ENCODE assay signal across 1 cellular context in the genomic region with DNA sequence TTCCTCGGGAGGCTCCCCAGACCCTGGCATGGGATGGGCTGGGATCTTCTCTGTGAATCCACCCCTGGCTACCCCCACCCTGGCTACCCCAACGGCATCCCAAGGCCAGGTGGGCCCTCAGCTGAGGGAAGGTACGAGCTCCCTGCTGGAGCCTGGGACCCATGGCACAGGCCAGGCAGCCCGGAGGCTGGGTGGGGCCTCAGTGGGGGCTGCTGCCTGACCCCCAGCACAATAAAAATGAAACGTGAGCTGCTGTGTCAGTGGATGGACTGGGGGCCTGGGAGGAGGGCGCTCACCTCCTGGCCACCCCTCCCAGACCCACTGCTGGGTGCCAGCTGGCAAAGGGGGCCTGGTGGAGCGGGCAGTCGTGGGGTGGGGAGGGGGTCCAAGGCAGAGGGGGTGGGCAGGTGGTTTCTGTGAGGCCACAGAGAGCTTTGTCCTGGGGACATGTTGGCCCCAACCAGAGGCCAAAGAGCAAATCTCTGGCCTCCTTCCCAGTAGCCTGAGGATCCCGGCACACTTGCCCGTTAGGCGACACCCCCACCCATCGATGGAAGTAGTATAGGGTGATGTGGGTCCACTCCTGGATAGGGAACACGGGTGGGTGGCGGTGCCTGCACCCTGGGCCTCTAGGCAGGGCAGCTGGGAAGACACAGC.
TF ChIP-seq lines count a peak whose summit lies in the region.

No MANE protein-coding gene starts in this region.

TF ChIP-seq in H1, 55 proteins besides CTCF, POLR2A, EP300 and RAD21:
- TF ChIP-seq TAF1 (IDR thresholded peaks at IDR 0.05; ENCODE audit: low read depth, low read length) = no peak
- TF ChIP-seq CBX8 (IDR thresholded peaks at IDR 0.05; ENCODE audit: borderline replicate concordance, low read depth, low read length) = no peak
- TF ChIP-seq, protein P1, sequence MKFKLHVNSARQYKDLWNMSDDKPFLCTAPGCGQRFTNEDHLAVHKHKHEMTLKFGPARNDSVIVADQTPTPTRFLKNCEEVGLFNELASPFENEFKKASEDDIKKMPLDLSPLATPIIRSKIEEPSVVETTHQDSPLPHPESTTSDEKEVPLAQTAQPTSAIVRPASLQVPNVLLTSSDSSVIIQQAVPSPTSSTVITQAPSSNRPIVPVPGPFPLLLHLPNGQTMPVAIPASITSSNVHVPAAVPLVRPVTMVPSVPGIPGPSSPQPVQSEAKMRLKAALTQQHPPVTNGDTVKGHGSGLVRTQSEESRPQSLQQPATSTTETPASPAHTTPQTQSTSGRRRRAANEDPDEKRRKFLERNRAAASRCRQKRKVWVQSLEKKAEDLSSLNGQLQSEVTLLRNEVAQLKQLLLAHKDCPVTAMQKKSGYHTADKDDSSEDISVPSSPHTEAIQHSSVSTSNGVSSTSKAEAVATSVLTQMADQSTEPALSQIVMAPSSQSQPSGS (IDR thresholded peaks at IDR 0.05; ENCODE audit: low read length) = no peak
- TF ChIP-seq ZNF274 (IDR thresholded peaks at IDR 0.05; ENCODE audit: borderline replicate concordance, extremely low read depth, low read length) = no peak
- TF ChIP-seq CREB1 (IDR thresholded peaks at IDR 0.05) = no peak
- no peak for TF ChIP-seq TAF7 (optimal IDR thresholded peaks at IDR 0.05; ENCODE audit: borderline replicate concordance, low read depth, low read length)
- TF ChIP-seq HDAC2 (IDR thresholded peaks at IDR 0.05; ENCODE audit: borderline replicate concordance in 1 of 2, low read depth in 2 of 2, low read length in 2 of 2) = no peak
- TF ChIP-seq RBBP5 (IDR thresholded peaks at IDR 0.05; ENCODE audit: borderline replicate concordance, low read depth, low read length) = no peak
- no peak for TF ChIP-seq POLR2AphosphoS5 (IDR thresholded peaks at IDR 0.05; ENCODE audit: low read depth, low read length)
- TF ChIP-seq ASH2L (IDR thresholded peaks at IDR 0.05; ENCODE audit: low read length) = no peak
- no peak for TF ChIP-seq BCL11A (IDR thresholded peaks at IDR 0.05; ENCODE audit: low read depth in 2 of 2, low read length in 2 of 2)
- TF ChIP-seq BRCA1 (IDR thresholded peaks at IDR 0.05; ENCODE audit: low read depth, low read length) = no peak
